Comparison of ENCODE assay signal across 9 cellular contexts in genomic region chr2:85504434-85505261, GRCh38. TPM values are rescaled to one million over a fixed set of nuclear protein-coding genes. Genes with fewer than 3 reads are reported as not detected.
DNase-seq lines count a peak whose midpoint lies in the region; ATAC-seq and TF ChIP-seq lines count a peak whose summit lies in the region.
"Had no signal": no experiment of that assay in that cellular context is flagged by ENCODE, and none has a peak within 500 bp of the region (broad histone marks: within the 10 kb centered on the region; RNA-seq: fewer than 3 reads in every experiment).

No MANE protein-coding gene starts in this region.

- H3K9me3 Mint-ChIP-seq in activated naive CD4-positive, alpha-beta T cell treated with anti-CD3 and anti-CD28 coated beads, Interleukin-2, amount 50 U/mL, for 72 hours, result no peaks in the 10 kb centered on the region
- H3K9me3 Mint-ChIP-seq in activated naive CD4-positive, alpha-beta T cell treated with anti-CD3 and anti-CD28 coated beads for 36 hours, result no peaks in the 10 kb centered on the region
- no peaks in the 10 kb centered on the region for H3K9me3 Mint-ChIP-seq in activated CD4-positive, alpha-beta T cell treated with anti-CD3 and anti-CD28 coated beads, Interleukin-2, amount 10 ng/mL, durations not matched to agents 24 days and 14 days

- no peaks in the 10 kb centered on the region for H3K36me3 Mint-ChIP-seq in activated naive CD4-positive, alpha-beta T cell treated with anti-CD3 and anti-CD28 coated beads, Interleukin-2, amount 50 U/mL, for 72 hours
- H3K36me3 Mint-ChIP-seq in activated naive CD4-positive, alpha-beta T cell treated with anti-CD3 and anti-CD28 coated beads for 36 hours (ENCODE audit: low read depth), result no peaks in the 10 kb centered on the region
- H3K36me3 Mint-ChIP-seq in activated CD4-positive, alpha-beta T cell treated with anti-CD3 and anti-CD28 coated beads, Interleukin-2, amount 10 ng/mL, durations not matched to agents 24 days and 14 days (ENCODE audit: low read depth), result no peaks in the 10 kb centered on the region

- H3K9me3 ChIP-seq in left ventricle myocardium inferior (replicated peaks) (no peaks in the 10 kb centered on the region), vagina (no peaks in the 10 kb centered on the region)

- no peak overlapping the region for H3K4me3 Mint-ChIP-seq in activated naive CD4-positive, alpha-beta T cell treated with anti-CD3 and anti-CD28 coated beads for 36 hours
- H3K4me3 Mint-ChIP-seq in activated CD4-positive, alpha-beta T cell treated with anti-CD3 and anti-CD28 coated beads, Interleukin-2, amount 10 ng/mL, durations not matched to agents 24 days and 14 days, result no peak overlapping the region

- TF ChIP-seq POLR2A in vagina (IDR thresholded peaks at IDR 0.05), result no peak

- H3K4me1 ChIP-seq in left ventricle myocardium inferior (peaks cover 64% of the 10 kb centered on the region), vagina (peaks cover 48% of the 10 kb centered on the region)

- CTCF ChIA-PET in activated naive CD4-positive, alpha-beta T cell treated with anti-CD3 and anti-CD28 coated beads for 36 hours (lab: Charles Lee), result interaction anchor here (0.5 to 2.4 kb wide), 3 partner anchors 11 to 177 kb away, joined by 3 to 8 read pairs (median 3); no protein-coding TSS in a partner anchor

- peak overlapping the region; percentile 2 to 25 for H3K27ac Mint-ChIP-seq in activated naive CD4-positive, alpha-beta T cell treated with anti-CD3 and anti-CD28 coated beads, Interleukin-2, amount 50 U/mL, for 72 hours
- no peak overlapping the region for H3K27ac Mint-ChIP-seq in activated naive CD4-positive, alpha-beta T cell treated with anti-CD3 and anti-CD28 coated beads for 36 hours
- H3K27ac Mint-ChIP-seq in activated CD4-positive, alpha-beta T cell treated with anti-CD3 and anti-CD28 coated beads, Interleukin-2, amount 10 ng/mL, durations not matched to agents 24 days and 14 days, result no peak overlapping the region
- H3K27ac Mint-ChIP-seq: CD4-positive, CD25-positive, alpha-beta regulatory T cell had no signal

- in situ Hi-C loops in GM13976 (cut with MboI; ENCODE audit: low sequenced_read_pairs, unreplicated experiment), result no loop called here

- H3K36me3 ChIP-seq in left ventricle myocardium inferior (no peaks in the 10 kb centered on the region), vagina (no peaks in the 10 kb centered on the region)

- no peak for TF ChIP-seq CTCF in left ventricle myocardium inferior (IDR thresholded peaks at IDR 0.05; ENCODE audit: borderline replicate concordance)
- no peak for TF ChIP-seq CTCF in vagina (IDR thresholded peaks at IDR 0.05)
- TF ChIP-seq CTCF in GM13976 (IDR thresholded peaks at IDR 0.05; ENCODE audit: borderline replicate concordance, control extremely low read depth, extremely low read depth, insufficient read depth, missing control alignments), result no peak

- ATAC-seq in activated naive CD4-positive, alpha-beta T cell treated with anti-CD3 and anti-CD28 coated beads, Interleukin-2, amount 50 U/mL, for 72 hours, result no peak
- ATAC-seq in stimulated activated naive CD8-positive, alpha-beta T cell treated with anti-CD3 and anti-CD28 coated beads, Interleukin-15, Interleukin-2, amounts not matched to agents 100 U/mL and 50 U/mL, for 24 hours, result no peak

- DNase-seq in activated naive CD4-positive, alpha-beta T cell treated with anti-CD3 and anti-CD28 coated beads, Interleukin-2, amount 50 U/mL, for 72 hours (ENCODE audit: low spot score in 2 of 2), result no peak
- DNase-seq in activated naive CD4-positive, alpha-beta T cell treated with anti-CD3 and anti-CD28 coated beads for 36 hours, result no peak
- peak; percentile 87 for DNase-seq in SW480 (ENCODE audit: low spot score)
- DNase-seq in left ventricle myocardium inferior, result peak; percentile 33
- peak in 1 of 2 donors; percentile 96 for DNase-seq in vagina (ENCODE audit: extremely low spot score in 2 of 2)
- no peak for DNase-seq in stimulated activated naive CD8-positive, alpha-beta T cell treated with anti-CD3 and anti-CD28 coated beads, Interleukin-15, Interleukin-2, amounts not matched to agents 100 U/mL and 50 U/mL, for 24 hours
- no peak for DNase-seq in activated CD4-positive, alpha-beta T cell treated with anti-CD3 and anti-CD28 coated beads, Interleukin-2, amount 10 ng/mL, durations not matched to agents 24 days and 14 days
- no peak for DNase-seq in GM13976 (ENCODE audit: low spot score)
- DNase-seq: CD4-positive, CD25-positive, alpha-beta regulatory T cell had no signal

- H3K27me3 ChIP-seq in left ventricle myocardium inferior (ENCODE audit: low read depth) (no peaks in the 10 kb centered on the region), vagina (no peaks in the 10 kb centered on the region)

- H3K27ac ChIP-seq in left ventricle myocardium inferior (replicated peaks) (peak overlapping the region; percentile 68), vagina (peak overlapping the region; percentile 80)

- intact Hi-C loops in activated naive CD4-positive, alpha-beta T cell treated with anti-CD3 and anti-CD28 coated beads for 36 hours (cut with micrococcal nuclease), result no loop called here
- intact Hi-C loops in left ventricle myocardium inferior (cut with micrococcal nuclease) (loop anchor here (2.0 kb wide), 1 partner anchor 30 kb away; no protein-coding TSS in a partner anchor), vagina (cut with DNase I) (no loop called here)
- intact Hi-C loops in activated CD4-positive, alpha-beta T cell treated with anti-CD3 and anti-CD28 coated beads, Interleukin-2, amount 10 ng/mL, durations not matched to agents 24 days and 14 days (cut with micrococcal nuclease), result no loop called here

- no peaks in the 10 kb centered on the region for H3K27me3 Mint-ChIP-seq in activated naive CD4-positive, alpha-beta T cell treated with anti-CD3 and anti-CD28 coated beads for 36 hours (ENCODE audit: low read depth)
- H3K27me3 Mint-ChIP-seq in activated CD4-positive, alpha-beta T cell treated with anti-CD3 and anti-CD28 coated beads, Interleukin-2, amount 10 ng/mL, durations not matched to agents 24 days and 14 days, result peaks cover 2% of the 10 kb centered on the region
- H3K27me3 Mint-ChIP-seq: CD4-positive, CD25-positive, alpha-beta regulatory T cell had no signal

- H3K4me3 ChIP-seq in left ventricle myocardium inferior (no peak overlapping the region), vagina (no peak overlapping the region)

- H3K4me1 Mint-ChIP-seq in activated naive CD4-positive, alpha-beta T cell treated with anti-CD3 and anti-CD28 coated beads for 36 hours (ENCODE audit: low read depth), result no peaks in the 10 kb centered on the region
- no peaks in the 10 kb centered on the region for H3K4me1 Mint-ChIP-seq in activated CD4-positive, alpha-beta T cell treated with anti-CD3 and anti-CD28 coated beads, Interleukin-2, amount 10 ng/mL, durations not matched to agents 24 days and 14 days

RNA-seq across cellular contexts. Expression of gene MAT2A, which starts 34.3 kb away (rescaled TPM):
- total RNA-seq in activated naive CD4-positive, alpha-beta T cell treated with anti-CD3 and anti-CD28 coated beads, Interleukin-2, amount 50 U/mL, for 72 hours, result 100 to 1,000 TPM; 271 to 281 TPM
- 100 to 1,000 TPM; 221 to 228 TPM for total RNA-seq in activated naive CD4-positive, alpha-beta T cell treated with anti-CD3 and anti-CD28 coated beads for 36 hours
- total RNA-seq in left ventricle myocardium inferior, result 145 TPM
- total RNA-seq in vagina, result 177 TPM
- 481 and 492 TPM in 2 replicates for total RNA-seq in activated CD4-positive, alpha-beta T cell treated with anti-CD3 and anti-CD28 coated beads, Interleukin-2, amount 10 ng/mL, durations not matched to agents 24 days and 14 days

RNA-seq across cellular contexts. Expression of gene GGCX, which starts 56.6 kb away (rescaled TPM):
- total RNA-seq in activated naive CD4-positive, alpha-beta T cell treated with anti-CD3 and anti-CD28 coated beads, Interleukin-2, amount 50 U/mL, for 72 hours, result 10 to 100 TPM; 21.2 to 21.5 TPM
- total RNA-seq in activated naive CD4-positive, alpha-beta T cell treated with anti-CD3 and anti-CD28 coated beads for 36 hours, result 10 to 100 TPM; 17.5 to 18.8 TPM
- total RNA-seq in left ventricle myocardium inferior, result 25.5 TPM
- 18.2 TPM for total RNA-seq in vagina
- 21.8 and 23.1 TPM in 2 replicates for total RNA-seq in activated CD4-positive, alpha-beta T cell treated with anti-CD3 and anti-CD28 coated beads, Interleukin-2, amount 10 ng/mL, durations not matched to agents 24 days and 14 days

Comparison
In these comparisons a context has a peak if more than half of its experiments do, and no peak if none do; other contexts are left out.
1. H3K27ac Mint-ChIP-seq: peak in activated naive CD4-positive, alpha-beta T cell treated with anti-CD3 and anti-CD28 coated beads, Interleukin-2, amount 50 U/mL, for 72 hours (2 of 2); none in activated naive CD4-positive, alpha-beta T cell treated with anti-CD3 and anti-CD28 coated beads for 36 hours (single experiment) and activated CD4-positive, alpha-beta T cell treated with anti-CD3 and anti-CD28 coated beads, Interleukin-2, amount 10 ng/mL, durations not matched to agents 24 days and 14 days (single experiment).
2. DNase-seq: peak in SW480 (single experiment) and left ventricle myocardium inferior (single experiment); none in activated naive CD4-positive, alpha-beta T cell treated with anti-CD3 and anti-CD28 coated beads, Interleukin-2, amount 50 U/mL, for 72 hours (0 of 2), activated naive CD4-positive, alpha-beta T cell treated with anti-CD3 and anti-CD28 coated beads for 36 hours (single experiment), stimulated activated naive CD8-positive, alpha-beta T cell treated with anti-CD3 and anti-CD28 coated beads, Interleukin-15, Interleukin-2, amounts not matched to agents 100 U/mL and 50 U/mL, for 24 hours (single experiment), activated CD4-positive, alpha-beta T cell treated with anti-CD3 and anti-CD28 coated beads, Interleukin-2, amount 10 ng/mL, durations not matched to agents 24 days and 14 days (single experiment) and GM13976 (single experiment).